In the genomic region with DNA sequence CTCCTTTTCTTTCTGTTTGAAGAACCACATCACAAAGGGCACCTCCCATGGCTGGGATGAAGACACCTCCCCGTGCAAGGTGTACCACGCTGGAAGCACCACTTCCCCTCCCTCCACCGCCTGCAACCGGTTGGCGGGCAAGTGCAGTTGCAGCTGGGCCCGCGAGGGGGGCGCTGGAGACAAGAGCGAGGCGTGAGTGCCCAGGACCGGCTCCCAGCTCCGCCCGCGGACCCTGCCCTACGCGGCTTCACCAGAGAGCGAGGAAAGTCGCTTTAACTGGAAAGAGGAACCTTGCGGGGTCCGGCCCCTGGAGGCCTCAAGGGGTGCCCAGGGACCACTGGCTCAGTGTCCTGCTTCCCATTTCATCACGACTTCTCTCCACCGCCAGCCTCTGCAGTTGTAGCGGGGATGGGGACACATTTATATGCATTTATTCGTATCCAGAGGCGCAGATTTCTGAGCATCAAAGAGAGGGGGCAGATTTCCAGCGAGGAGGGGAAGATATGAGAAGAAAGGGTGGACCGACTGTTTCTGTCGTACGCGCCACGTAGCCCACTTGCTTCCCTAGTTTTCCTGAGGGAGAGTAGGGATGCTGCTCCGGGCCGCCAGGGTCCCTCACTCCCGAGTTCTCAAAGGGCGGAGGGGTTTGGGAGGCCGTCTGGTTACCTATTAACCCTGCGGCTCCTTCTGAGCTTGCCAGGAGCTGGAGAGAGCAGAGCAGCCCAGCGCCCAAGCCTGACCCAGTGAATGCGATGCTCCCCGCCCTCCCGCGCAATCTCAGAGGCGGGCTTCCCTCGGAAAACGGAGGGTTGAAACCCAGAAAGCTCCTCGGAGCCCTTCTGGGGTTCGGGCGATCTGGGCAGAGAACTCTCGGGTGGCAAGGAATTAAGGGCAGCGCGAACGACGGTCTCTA, we compare ENCODE assay signal across 8 cellular contexts. TPM values are rescaled to one million over a fixed set of nuclear protein-coding genes. Genes with fewer than 3 reads are reported as not detected.
DNase-seq lines count a peak whose midpoint lies in the region; ATAC-seq, FAIRE-seq and TF ChIP-seq lines count a peak whose summit lies in the region.

No MANE protein-coding gene starts in this region.

- peaks cover 29% of the 10 kb centered on the region for H3K36me3 ChIP-seq in upper lobe of right lung

- H3K4me1 Mint-ChIP-seq in activated naive CD4-positive, alpha-beta T cell treated with anti-CD3 and anti-CD28 coated beads for 36 hours (ENCODE audit: low read depth) = peaks cover 30% of the 10 kb centered on the region

- H3K27ac ChIP-seq in upper lobe of right lung = peak overlapping the region; percentile 89

- H3K9me3 Mint-ChIP-seq in activated naive CD4-positive, alpha-beta T cell treated with anti-CD3 and anti-CD28 coated beads for 36 hours = no peaks in the 10 kb centered on the region

- H3K27me3 Mint-ChIP-seq in activated naive CD4-positive, alpha-beta T cell treated with anti-CD3 and anti-CD28 coated beads for 36 hours (ENCODE audit: low read depth) = peaks cover 45% of the 10 kb centered on the region

- FAIRE-seq in frontal cortex (lab: Jason Lieb, UNC) = no peak

- no peak overlapping the region for H3K27ac Mint-ChIP-seq in activated naive CD4-positive, alpha-beta T cell treated with anti-CD3 and anti-CD28 coated beads for 36 hours

- ATAC-seq in GM19397 (IDR thresholded peaks at IDR 0.05; ENCODE audit: unreplicated experiment) = peak; percentile 49
- ATAC-seq in HG03469 (IDR thresholded peaks at IDR 0.05; ENCODE audit: unreplicated experiment) = peak; percentile 51
- peak; percentile 76 for ATAC-seq in upper lobe of right lung

- H3K4me3 ChIP-seq in upper lobe of right lung = peak overlapping the region; percentile 73

- CTCF ChIA-PET in activated naive CD4-positive, alpha-beta T cell treated with anti-CD3 and anti-CD28 coated beads for 36 hours (lab: Charles Lee) = interaction anchor here (1.0 to 2.7 kb wide), 13 partner anchors 10 to 136 kb away, joined by 3 to 21 read pairs (median 5); partner anchors contain the start of gene TBRG1

- H3K4me3 Mint-ChIP-seq in activated naive CD4-positive, alpha-beta T cell treated with anti-CD3 and anti-CD28 coated beads for 36 hours = peak overlapping the region; percentile 56

- H3K27me3 ChIP-seq in upper lobe of right lung = peaks cover 22% of the 10 kb centered on the region

- H3K9me3 ChIP-seq in upper lobe of right lung = no peaks in the 10 kb centered on the region

- peaks cover 40% of the 10 kb centered on the region for H3K4me1 ChIP-seq in upper lobe of right lung

- DNase-seq in COLO668 (lab: John Stamatoyannopoulos, UW; ENCODE audit: unreplicated experiment) = peak; percentile 89
- DNase-seq in RPMI7951 (ENCODE audit: low read depth) = peak; percentile 37
- DNase-seq in activated naive CD4-positive, alpha-beta T cell treated with anti-CD3 and anti-CD28 coated beads for 36 hours = peak; percentile 80
- DNase-seq in frontal cortex (ENCODE audit: low spot score in 2 of 2) = peak; percentile 72 to 79
- peak in 43 of 56 donors; percentile 4 to 78 (median 43) for DNase-seq in nucleus accumbens (lab: John Stamatoyannopoulos, UW)
- peak; percentile 93 for DNase-seq in upper lobe of right lung

- intact Hi-C loops in activated naive CD4-positive, alpha-beta T cell treated with anti-CD3 and anti-CD28 coated beads for 36 hours (cut with micrococcal nuclease) = loop anchor here (1.0 to 10.0 kb wide), 3 partner anchors 12 to 644 kb away; partner anchors contain the start of gene VWA5A
- intact Hi-C loops in upper lobe of right lung (cut with DNase I) = no loop called here

- H3K36me3 Mint-ChIP-seq in activated naive CD4-positive, alpha-beta T cell treated with anti-CD3 and anti-CD28 coated beads for 36 hours (ENCODE audit: low read depth) = no peaks in the 10 kb centered on the region

- peak; percentile 80 for TF ChIP-seq CTCF in upper lobe of right lung (IDR thresholded peaks at IDR 0.05)

RNA-seq across cellular contexts. Expression of gene ESAM, which starts 3.5 kb away (rescaled TPM):
- total RNA-seq in RPMI7951 (2014; rRNA removed; shearing (Covaris generic)) = not detected in 2 replicates
- 1 to 10 TPM; 1.0 to 1.2 TPM for total RNA-seq in activated naive CD4-positive, alpha-beta T cell treated with anti-CD3 and anti-CD28 coated beads for 36 hours
- total RNA-seq in frontal cortex (3.7 TPM), upper lobe of right lung (164 TPM)

RNA-seq across cellular contexts. Expression of gene VSIG2, which starts 6.6 kb away (rescaled TPM):
- total RNA-seq in RPMI7951 (2014; rRNA removed; shearing (Covaris generic)) = not detected in 2 replicates
- total RNA-seq in activated naive CD4-positive, alpha-beta T cell treated with anti-CD3 and anti-CD28 coated beads for 36 hours = under 1 TPM; 0.20 to 0.29 TPM
- total RNA-seq in frontal cortex = not detected
- 40.1 TPM for total RNA-seq in upper lobe of right lung

RNA-seq across cellular contexts. Expression of gene NRGN, which starts 18.9 kb away (rescaled TPM):
- 1.9 and 3.2 TPM in 2 replicates for total RNA-seq in RPMI7951 (2014; rRNA removed; shearing (Covaris generic))
- 10 to 100 TPM; 10.3 to 10.8 TPM for total RNA-seq in activated naive CD4-positive, alpha-beta T cell treated with anti-CD3 and anti-CD28 coated beads for 36 hours
- total RNA-seq in frontal cortex (2.9 TPM), upper lobe of right lung (79.9 TPM)

RNA-seq across cellular contexts. Expression of gene MSANTD2, which starts 41.6 kb away (rescaled TPM):
- 9.3 and 15.0 TPM in 2 replicates for total RNA-seq in RPMI7951 (2014; rRNA removed; shearing (Covaris generic))
- 1 to 10 TPM; 3.8 to 4.2 TPM for total RNA-seq in activated naive CD4-positive, alpha-beta T cell treated with anti-CD3 and anti-CD28 coated beads for 36 hours
- total RNA-seq in frontal cortex (22.4 TPM), upper lobe of right lung (13.3 TPM)

Comparison
In these comparisons a context has a peak if more than half of its experiments do, and no peak if none do; other contexts are left out.
1. Peak in every context shown above with its lines: DNase-seq, ATAC-seq, H3K4me3 ChIP-seq and H3K27ac ChIP-seq.
2. DNase-seq: peak in every context shown above with its lines; median percentile 93 in upper lobe of right lung; 89 in COLO668; 80 in activated naive CD4-positive, alpha-beta T cell treated with anti-CD3 and anti-CD28 coated beads for 36 hours; 76 in frontal cortex; 43 in nucleus accumbens; 37 in RPMI7951.
3. RNA of gene ESAM, which starts 3.5 kb away (total RNA-seq): 164 TPM in upper lobe of right lung (single experiment); 3.7 TPM in frontal cortex (single experiment), 1.0 to 1.2 TPM in activated naive CD4-positive, alpha-beta T cell treated with anti-CD3 and anti-CD28 coated beads for 36 hours and not detected in RPMI7951; every median in the first group is over 10 times any median in the second.
4. RNA of gene VSIG2, which starts 6.6 kb away (total RNA-seq): 40.1 TPM in upper lobe of right lung (single experiment); 0.20 to 0.29 TPM in activated naive CD4-positive, alpha-beta T cell treated with anti-CD3 and anti-CD28 coated beads for 36 hours, not detected in RPMI7951 and not detected in frontal cortex (single experiment); every median in the first group is over 10 times any median in the second.